ENCODE assay signal across 1 cellular context in the genomic region with DNA sequence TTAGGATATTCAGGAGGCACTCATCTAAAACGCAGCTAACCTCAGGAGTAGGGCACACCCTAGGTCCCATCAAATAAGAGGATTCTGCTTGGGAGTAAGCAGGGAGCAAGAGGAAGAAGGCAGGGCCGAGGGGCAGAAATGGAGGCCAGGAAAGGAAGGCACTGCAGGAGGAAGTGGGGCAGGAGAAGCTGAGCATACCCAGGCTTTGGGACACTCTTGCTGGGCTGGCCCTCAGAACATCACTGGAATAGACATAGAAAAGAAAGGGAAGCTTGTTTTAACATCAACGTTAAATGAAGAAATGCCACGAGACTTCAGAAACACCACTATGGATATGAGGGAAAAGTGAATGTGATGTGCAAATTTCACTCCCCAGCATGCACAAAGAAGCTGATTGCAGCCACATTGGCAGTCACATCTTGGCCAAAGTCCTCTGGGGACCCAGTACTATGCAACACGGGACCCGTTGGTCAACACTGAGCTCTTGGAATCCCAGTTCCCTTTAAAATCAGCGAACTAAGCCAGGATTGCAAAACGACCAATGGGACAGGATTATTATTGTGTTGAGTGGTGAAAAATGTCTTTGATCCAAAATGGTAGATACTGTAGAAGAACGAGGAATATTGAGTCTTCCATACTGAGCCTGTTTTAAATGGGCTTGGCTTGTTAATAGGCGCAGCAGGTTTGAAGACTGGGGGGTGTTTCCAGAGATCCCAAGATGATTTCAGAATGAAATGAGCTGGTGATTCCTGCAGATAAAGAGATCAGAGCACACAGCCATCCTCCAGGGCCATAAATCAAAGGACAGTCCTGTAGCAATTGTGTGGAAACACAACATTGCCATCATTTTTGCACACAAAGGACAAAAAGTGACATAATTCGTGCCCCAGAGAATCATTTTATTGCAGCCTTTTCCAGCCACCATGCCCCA.
TF ChIP-seq lines count a peak whose summit lies in the region.

No MANE protein-coding gene starts in this region.

TF ChIP-seq in HepG2, 621 proteins besides CTCF, POLR2A, EP300 and RAD21 (continued from another document and continues in another):
- TF ChIP-seq, protein P1, sequence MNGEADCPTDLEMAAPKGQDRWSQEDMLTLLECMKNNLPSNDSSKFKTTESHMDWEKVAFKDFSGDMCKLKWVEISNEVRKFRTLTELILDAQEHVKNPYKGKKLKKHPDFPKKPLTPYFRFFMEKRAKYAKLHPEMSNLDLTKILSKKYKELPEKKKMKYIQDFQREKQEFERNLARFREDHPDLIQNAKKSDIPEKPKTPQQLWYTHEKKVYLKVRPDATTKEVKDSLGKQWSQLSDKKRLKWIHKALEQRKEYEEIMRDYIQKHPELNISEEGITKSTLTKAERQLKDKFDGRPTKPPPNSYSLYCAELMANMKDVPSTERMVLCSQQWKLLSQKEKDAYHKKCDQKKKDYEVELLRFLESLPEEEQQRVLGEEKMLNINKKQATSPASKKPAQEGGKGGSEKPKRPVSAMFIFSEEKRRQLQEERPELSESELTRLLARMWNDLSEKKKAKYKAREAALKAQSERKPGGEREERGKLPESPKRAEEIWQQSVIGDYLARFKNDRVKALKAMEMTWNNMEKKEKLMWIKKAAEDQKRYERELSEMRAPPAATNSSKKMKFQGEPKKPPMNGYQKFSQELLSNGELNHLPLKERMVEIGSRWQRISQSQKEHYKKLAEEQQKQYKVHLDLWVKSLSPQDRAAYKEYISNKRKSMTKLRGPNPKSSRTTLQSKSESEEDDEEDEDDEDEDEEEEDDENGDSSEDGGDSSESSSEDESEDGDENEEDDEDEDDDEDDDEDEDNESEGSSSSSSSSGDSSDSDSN (CRISPR knock-in tag; IDR thresholded peaks at IDR 0.05), result peak; percentile 33; the same call in 1 of the 2 replicates
- TF ChIP-seq KDM4B (CRISPR knock-in tag; IDR thresholded peaks at IDR 0.05) (peak; percentile 65; the same call in 1 of the 2 replicates), TP53 (CRISPR knock-in tag; conservative IDR thresholded peaks at IDR 0.05) (no peak), KAT7 (CRISPR knock-in tag; IDR thresholded peaks at IDR 0.05; ENCODE audit: borderline replicate concordance) (peak; percentile 62; the same call in 1 of the 2 replicates), MED1 (CRISPR knock-in tag; IDR thresholded peaks at IDR 0.05) (peak; percentile 98), ZNF230 (CRISPR knock-in tag; IDR thresholded peaks at IDR 0.05) (peak; percentile 65; the same call in 1 of the 2 replicates), LRRFIP1 (CRISPR knock-in tag; conservative IDR thresholded peaks at IDR 0.05) (no peak), FOXC1 (CRISPR knock-in tag; IDR thresholded peaks at IDR 0.05; ENCODE audit: borderline replicate concordance) (no peak), NFE2 (CRISPR knock-in tag; IDR thresholded peaks at IDR 0.05) (no peak), ELF4 (CRISPR knock-in tag; IDR thresholded peaks at IDR 0.05; ENCODE audit: borderline replicate concordance) (no peak), PREB (CRISPR knock-in tag; IDR thresholded peaks at IDR 0.05) (no peak), ZNF329 (CRISPR knock-in tag; IDR thresholded peaks at IDR 0.05; ENCODE audit: low read depth) (no peak), AGO1 (IDR thresholded peaks at IDR 0.05; ENCODE audit: low read depth, low read length, poor library complexity, severe bottlenecking) (no peak), ZFAT (CRISPR knock-in tag; conservative IDR thresholded peaks at IDR 0.05) (no peak), MXD3 (CRISPR knock-in tag; IDR thresholded peaks at IDR 0.05) (no peak), ZNF335 (CRISPR knock-in tag; IDR thresholded peaks at IDR 0.05) (0 out of 2 replicates have a peak, but pooled peaks have one; percentile 22), ZNF451 (CRISPR knock-in tag; IDR thresholded peaks at IDR 0.05) (no peak), TSC22D2 (CRISPR knock-in tag; IDR thresholded peaks at IDR 0.05; ENCODE audit: borderline replicate concordance) (no peak), FOXO1 (CRISPR knock-in tag; IDR thresholded peaks at IDR 0.05) (peak; percentile 90), ZNF563 (CRISPR knock-in tag; IDR thresholded peaks at IDR 0.05) (0 out of 2 replicates have a peak, but pooled peaks have one; percentile 46), KDM5A (IDR thresholded peaks at IDR 0.05; ENCODE audit: borderline replicate concordance, low read length) (no peak), ZNF496 (CRISPR knock-in tag; IDR thresholded peaks at IDR 0.05; ENCODE audit: insufficient replicate concordance) (no peak), PHF21A (CRISPR knock-in tag; IDR thresholded peaks at IDR 0.05) (peak; percentile 76), NRL (CRISPR knock-in tag; IDR thresholded peaks at IDR 0.05; ENCODE audit: borderline replicate concordance) (no peak), ZNF337 (CRISPR knock-in tag; IDR thresholded peaks at IDR 0.05; ENCODE audit: borderline replicate concordance, low read depth) (no peak; the same call in 1 of the 2 replicates)
- TF ChIP-seq, protein P2, sequence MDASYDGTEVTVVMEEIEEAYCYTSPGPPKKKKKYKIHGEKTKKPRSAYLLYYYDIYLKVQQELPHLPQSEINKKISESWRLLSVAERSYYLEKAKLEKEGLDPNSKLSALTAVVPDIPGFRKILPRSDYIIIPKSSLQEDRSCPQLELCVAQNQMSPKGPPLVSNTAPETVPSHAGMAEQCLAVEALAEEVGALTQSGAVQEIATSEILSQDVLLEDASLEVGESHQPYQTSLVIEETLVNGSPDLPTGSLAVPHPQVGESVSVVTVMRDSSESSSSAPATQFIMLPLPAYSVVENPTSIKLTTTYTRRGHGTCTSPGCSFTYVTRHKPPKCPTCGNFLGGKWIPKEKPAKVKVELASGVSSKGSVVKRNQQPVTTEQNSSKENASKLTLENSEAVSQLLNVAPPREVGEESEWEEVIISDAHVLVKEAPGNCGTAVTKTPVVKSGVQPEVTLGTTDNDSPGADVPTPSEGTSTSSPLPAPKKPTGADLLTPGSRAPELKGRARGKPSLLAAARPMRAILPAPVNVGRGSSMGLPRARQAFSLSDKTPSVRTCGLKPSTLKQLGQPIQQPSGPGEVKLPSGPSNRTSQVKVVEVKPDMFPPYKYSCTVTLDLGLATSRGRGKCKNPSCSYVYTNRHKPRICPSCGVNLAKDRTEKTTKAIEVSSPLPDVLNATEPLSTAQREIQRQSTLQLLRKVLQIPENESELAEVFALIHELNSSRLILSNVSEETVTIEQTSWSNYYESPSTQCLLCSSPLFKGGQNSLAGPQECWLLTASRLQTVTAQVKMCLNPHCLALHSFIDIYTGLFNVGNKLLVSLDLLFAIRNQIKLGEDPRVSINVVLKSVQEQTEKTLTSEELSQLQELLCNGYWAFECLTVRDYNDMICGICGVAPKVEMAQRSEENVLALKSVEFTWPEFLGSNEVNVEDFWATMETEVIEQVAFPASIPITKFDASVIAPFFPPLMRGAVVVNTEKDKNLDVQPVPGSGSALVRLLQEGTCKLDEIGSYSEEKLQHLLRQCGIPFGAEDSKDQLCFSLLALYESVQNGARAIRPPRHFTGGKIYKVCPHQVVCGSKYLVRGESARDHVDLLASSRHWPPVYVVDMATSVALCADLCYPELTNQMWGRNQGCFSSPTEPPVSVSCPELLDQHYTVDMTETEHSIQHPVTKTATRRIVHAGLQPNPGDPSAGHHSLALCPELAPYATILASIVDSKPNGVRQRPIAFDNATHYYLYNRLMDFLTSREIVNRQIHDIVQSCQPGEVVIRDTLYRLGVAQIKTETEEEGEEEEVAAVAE (CRISPR knock-in tag; IDR thresholded peaks at IDR 0.05; ENCODE audit: borderline replicate concordance), result peak; percentile 85; the same call in 1 of the 2 replicates
- TF ChIP-seq, protein P3, sequence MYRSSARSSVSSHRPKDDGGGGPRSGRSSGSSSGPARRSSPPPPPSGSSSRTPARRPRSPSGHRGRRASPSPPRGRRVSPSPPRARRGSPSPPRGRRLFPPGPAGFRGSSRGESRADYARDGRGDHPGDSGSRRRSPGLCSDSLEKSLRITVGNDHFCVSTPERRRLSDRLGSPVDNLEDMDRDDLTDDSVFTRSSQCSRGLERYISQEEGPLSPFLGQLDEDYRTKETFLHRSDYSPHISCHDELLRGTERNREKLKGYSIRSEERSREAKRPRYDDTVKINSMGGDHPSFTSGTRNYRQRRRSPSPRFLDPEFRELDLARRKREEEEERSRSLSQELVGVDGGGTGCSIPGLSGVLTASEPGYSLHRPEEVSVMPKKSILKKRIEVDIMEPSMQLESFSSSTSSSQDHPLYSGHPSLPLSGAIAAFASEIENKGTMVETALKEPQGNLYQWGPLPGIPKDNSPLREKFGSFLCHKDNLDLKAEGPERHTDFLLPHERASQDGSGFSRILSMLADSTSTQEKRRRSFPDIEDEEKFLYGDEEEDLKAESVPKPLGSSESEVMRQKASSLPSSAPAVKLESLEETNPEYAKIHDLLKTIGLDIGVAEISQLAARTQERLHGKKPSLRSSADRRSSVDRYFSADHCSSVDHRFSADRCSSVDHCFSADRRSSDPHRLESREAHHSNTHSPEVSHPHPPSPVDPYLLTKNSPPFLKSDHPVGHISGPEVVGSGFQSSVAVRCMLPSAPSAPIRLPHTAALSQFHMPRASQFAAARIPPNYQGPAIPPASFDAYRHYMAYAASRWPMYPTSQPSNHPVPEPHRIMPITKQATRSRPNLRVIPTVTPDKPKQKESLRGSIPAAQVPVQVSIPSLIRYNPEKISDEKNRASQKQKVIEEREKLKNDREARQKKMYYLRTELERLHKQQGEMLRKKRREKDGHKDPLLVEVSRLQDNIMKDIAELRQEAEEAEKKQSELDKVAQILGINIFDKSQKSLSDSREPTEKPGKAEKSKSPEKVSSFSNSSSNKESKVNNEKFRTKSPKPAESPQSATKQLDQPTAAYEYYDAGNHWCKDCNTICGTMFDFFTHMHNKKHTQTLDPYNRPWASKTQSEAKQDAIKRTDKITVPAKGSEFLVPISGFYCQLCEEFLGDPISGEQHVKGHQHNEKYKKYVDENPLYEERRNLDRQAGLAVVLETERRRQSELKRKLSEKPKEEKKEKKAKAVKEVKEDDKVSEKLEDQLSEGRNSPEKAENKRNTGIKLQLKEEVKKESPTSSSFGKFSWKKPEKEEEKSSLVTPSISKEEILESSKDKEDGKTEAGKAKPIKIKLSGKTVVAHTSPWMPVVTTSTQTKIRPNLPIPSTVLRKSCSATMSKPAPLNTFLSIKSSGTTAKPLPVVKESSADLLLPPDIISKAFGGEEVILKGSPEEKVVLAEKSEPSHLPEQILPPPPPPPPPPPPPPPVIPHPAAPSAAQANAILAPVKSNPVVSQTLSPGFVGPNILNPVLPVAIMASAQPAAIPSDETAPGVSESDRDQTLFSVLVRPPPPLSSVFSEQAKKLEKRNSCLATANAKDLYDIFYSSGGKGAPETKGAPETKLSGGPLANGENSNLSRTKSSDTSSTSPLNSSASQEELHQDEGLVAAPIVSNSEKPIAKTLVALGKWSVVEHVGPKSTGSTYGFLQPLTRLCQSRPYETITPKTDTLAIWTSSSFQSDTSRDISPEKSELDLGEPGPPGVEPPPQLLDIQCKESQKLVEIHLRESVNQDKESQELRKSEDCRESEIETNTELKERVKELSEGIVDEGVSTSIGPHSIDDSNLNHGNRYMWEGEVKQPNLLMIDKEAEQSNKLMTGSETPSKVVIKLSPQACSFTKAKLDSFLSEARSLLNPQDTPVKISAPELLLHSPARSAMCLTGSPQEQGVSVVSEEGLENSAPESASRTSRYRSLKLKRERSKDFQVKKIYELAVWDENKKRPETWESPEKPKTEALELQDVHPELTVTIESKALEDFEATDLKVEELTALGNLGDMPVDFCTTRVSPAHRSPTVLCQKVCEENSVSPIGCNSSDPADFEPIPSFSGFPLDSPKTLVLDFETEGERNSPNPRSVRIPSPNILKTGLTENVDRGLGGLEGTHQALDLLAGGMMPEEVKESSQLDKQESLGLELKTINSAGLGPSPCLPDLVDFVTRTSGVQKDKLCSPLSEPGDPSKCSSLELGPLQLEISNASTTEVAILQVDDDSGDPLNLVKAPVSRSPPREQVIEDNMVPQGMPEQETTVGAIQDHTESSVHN (CRISPR knock-in tag; IDR thresholded peaks at IDR 0.05), result 0 out of 2 replicates have a peak, but pooled peaks have one; percentile 77
- TF ChIP-seq, protein P4, sequence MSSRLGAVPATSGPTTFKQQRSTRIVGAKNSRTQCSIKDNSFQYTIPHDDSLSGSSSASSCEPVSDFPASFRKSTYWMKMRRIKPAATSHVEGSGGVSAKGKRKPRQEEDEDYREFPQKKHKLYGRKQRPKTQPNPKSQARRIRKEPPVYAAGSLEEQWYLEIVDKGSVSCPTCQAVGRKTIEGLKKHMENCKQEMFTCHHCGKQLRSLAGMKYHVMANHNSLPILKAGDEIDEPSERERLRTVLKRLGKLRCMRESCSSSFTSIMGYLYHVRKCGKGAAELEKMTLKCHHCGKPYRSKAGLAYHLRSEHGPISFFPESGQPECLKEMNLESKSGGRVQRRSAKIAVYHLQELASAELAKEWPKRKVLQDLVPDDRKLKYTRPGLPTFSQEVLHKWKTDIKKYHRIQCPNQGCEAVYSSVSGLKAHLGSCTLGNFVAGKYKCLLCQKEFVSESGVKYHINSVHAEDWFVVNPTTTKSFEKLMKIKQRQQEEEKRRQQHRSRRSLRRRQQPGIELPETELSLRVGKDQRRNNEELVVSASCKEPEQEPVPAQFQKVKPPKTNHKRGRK (CRISPR knock-in tag; IDR thresholded peaks at IDR 0.05), result no peak
- TF ChIP-seq, protein P5, sequence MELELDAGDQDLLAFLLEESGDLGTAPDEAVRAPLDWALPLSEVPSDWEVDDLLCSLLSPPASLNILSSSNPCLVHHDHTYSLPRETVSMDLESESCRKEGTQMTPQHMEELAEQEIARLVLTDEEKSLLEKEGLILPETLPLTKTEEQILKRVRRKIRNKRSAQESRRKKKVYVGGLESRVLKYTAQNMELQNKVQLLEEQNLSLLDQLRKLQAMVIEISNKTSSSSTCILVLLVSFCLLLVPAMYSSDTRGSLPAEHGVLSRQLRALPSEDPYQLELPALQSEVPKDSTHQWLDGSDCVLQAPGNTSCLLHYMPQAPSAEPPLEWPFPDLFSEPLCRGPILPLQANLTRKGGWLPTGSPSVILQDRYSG (CRISPR knock-in tag; IDR thresholded peaks at IDR 0.05), result no peak
